In genomic region chr11:56188602-56189001, GRCh38 we compare ENCODE assay signal across 3 cellular contexts.
TF ChIP-seq lines count a peak whose summit lies in the region.

No MANE protein-coding gene starts in this region.

TF ChIP-seq in HepG2, 621 proteins besides CTCF, POLR2A, EP300 and RAD21:
- TF ChIP-seq, protein P1, sequence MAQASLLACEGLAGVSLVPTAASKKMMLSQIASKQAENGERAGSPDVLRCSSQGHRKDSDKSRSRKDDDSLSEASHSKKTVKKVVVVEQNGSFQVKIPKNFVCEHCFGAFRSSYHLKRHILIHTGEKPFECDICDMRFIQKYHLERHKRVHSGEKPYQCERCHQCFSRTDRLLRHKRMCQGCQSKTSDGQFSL (CRISPR knock-in tag; IDR thresholded peaks at IDR 0.05) = no peak
- TF ChIP-seq ZNF235 (CRISPR knock-in tag; IDR thresholded peaks at IDR 0.05; ENCODE audit: borderline replicate concordance) (no peak), MAFK (conservative IDR thresholded peaks at IDR 0.05 in 1 of 2, IDR thresholded peaks at IDR 0.05 in 1 of 2; ENCODE audit: low read length in 2 of 2) (peak; percentile 70 to 85), CCDC6 (CRISPR knock-in tag; IDR thresholded peaks at IDR 0.05) (no peak), NCOA5 (CRISPR knock-in tag; IDR thresholded peaks at IDR 0.05) (no peak), ZNF616 (CRISPR knock-in tag; IDR thresholded peaks at IDR 0.05; ENCODE audit: low read depth) (no peak), PITX1 (CRISPR knock-in tag; IDR thresholded peaks at IDR 0.05) (no peak), MAFF (IDR thresholded peaks at IDR 0.05; ENCODE audit: low read depth, low read length) (peak; percentile 82), RFX5 (IDR thresholded peaks at IDR 0.05; ENCODE audit: low read depth, low read length) (no peak), CENPT (CRISPR knock-in tag; IDR thresholded peaks at IDR 0.05; ENCODE audit: low read depth) (no peak), ZNF619 (CRISPR knock-in tag; IDR thresholded peaks at IDR 0.05) (no peak)
- TF ChIP-seq, protein P2, sequence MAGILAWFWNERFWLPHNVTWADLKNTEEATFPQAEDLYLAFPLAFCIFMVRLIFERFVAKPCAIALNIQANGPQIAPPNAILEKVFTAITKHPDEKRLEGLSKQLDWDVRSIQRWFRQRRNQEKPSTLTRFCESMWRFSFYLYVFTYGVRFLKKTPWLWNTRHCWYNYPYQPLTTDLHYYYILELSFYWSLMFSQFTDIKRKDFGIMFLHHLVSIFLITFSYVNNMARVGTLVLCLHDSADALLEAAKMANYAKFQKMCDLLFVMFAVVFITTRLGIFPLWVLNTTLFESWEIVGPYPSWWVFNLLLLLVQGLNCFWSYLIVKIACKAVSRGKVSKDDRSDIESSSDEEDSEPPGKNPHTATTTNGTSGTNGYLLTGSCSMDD (CRISPR knock-in tag; IDR thresholded peaks at IDR 0.05) = no peak

TF ChIP-seq in A549, 52 proteins besides CTCF, POLR2A, EP300 and RAD21:
- peak; percentile 55 for TF ChIP-seq MAFK (IDR thresholded peaks at IDR 0.05; ENCODE audit: partially characterized antibody)
- TF ChIP-seq RARB (CRISPR knock-in tag; IDR thresholded peaks at IDR 0.05) = no peak
TF ChIP-seq in A549: peak in this region for 1.

TF ChIP-seq in IMR-90, 13 proteins besides CTCF, POLR2A, EP300 and RAD21:
- peak; percentile 60; the same call in 1 of the 2 replicates for TF ChIP-seq MAFK (IDR thresholded peaks at IDR 0.05; ENCODE audit: low read depth, low read length)
- TF ChIP-seq MXI1 (IDR thresholded peaks at IDR 0.05; ENCODE audit: borderline replicate concordance, low read depth, low read length) = no peak
